Comparison of ENCODE assay signal across 35 cellular contexts in genomic region chr20:39633689-39634088, GRCh38.
"Had no signal": no experiment of that assay in that cellular context is flagged by ENCODE, and none has a peak within 500 bp of the region (broad histone marks: within the 10 kb centered on the region; RNA-seq: fewer than 3 reads in every experiment).

No MANE protein-coding gene starts in this region.

- H3K9me3 ChIP-seq: SJCRH30 had no signal

- H3K4me1 ChIP-seq: SJCRH30 had no signal

- H3K4me3 ChIP-seq: PC-9, SJCRH30, SK-N-MC had no signal

- DNase-seq: Karpas-422, KBM-7, MM.1S, MV-4-11, NCI-H1048, NCI-H1092 treated with DMSO at 0.1 percent for 48 hours, NCI-H1105 treated with DMSO at 0.1 percent for 48 hours, NCI-H1417, NCI-H1436, NCI-H146, NCI-H1694, NCI-H187, NCI-H1930, NCI-H2029 treated with DMSO at 0.1 percent for 48 hours, NCI-H2081 treated with DMSO at 0.1 percent for 48 hours, NCI-H2107, NCI-H2171, NCI-H226, NCI-H446 treated with DMSO at 0.1 percent for 48 hours, NCI-H510A, NCI-H524, NCI-H526, NCI-H69, NCI-H748 treated with DMSO at 0.1 percent for 48 hours, NCI-H82, SHP77, SIG-M5, SJCRH30 had no signal

- H3K27me3 ChIP-seq: SJCRH30 had no signal

- H3K27ac ChIP-seq: KMS-11, PC-9, RWPE1, SJCRH30, SK-N-MC had no signal

- H3K36me3 ChIP-seq: SJCRH30 had no signal

- ATAC-seq: Panc1, Right ventricle myocardium inferior, SK-N-SH treated with all-trans-retinoic acid at 6 μM for 48 hours had no signal
